ENCODE assay signal across 22 cellular contexts in genomic region chr3:151107701-151108100, GRCh38. TPM values are rescaled to one million over a fixed set of nuclear protein-coding genes. Genes with fewer than 3 reads are reported as not detected.
DNase-seq lines count a peak whose midpoint lies in the region; FAIRE-seq and TF ChIP-seq lines count a peak whose summit lies in the region.
"Had no signal": no experiment of that assay in that cellular context is flagged by ENCODE, and none has a peak within 500 bp of the region (broad histone marks: within the 10 kb centered on the region; RNA-seq: fewer than 3 reads in every experiment).

No MANE protein-coding gene starts in this region.

- H3K9me3 ChIP-seq in Caco-2: no peaks in the 10 kb centered on the region
- H3K9me3 ChIP-seq in HUES64 (ENCODE audit: insufficient read depth, low read depth, low read length): no peaks in the 10 kb centered on the region
- H3K9me3 ChIP-seq in esophagus muscularis mucosa: no peaks in the 10 kb centered on the region
- H3K9me3 ChIP-seq in testis: no peaks in the 10 kb centered on the region
- H3K9me3 ChIP-seq: BLaER1, MG63 had no signal

- H3K9me3 Mint-ChIP-seq in Caco-2 (ENCODE audit: unreplicated experiment) (no peaks in the 10 kb centered on the region), mesothelial cell of epicardium (no peaks in the 10 kb centered on the region)

- TF ChIP-seq POLR2A in esophagus muscularis mucosa (IDR thresholded peaks at IDR 0.05; ENCODE audit: low read depth) (no peak), testis (IDR thresholded peaks at IDR 0.05) (no peak)

- H3K27me3 ChIP-seq in Caco-2 (replicated peaks; ENCODE audit: control insufficient read depth, insufficient read depth, low read length): no peaks in the 10 kb centered on the region
- no peaks in the 10 kb centered on the region for H3K27me3 ChIP-seq in HUES64 (ENCODE audit: insufficient read depth, low read length)
- no peaks in the 10 kb centered on the region for H3K27me3 ChIP-seq in esophagus muscularis mucosa
- H3K27me3 ChIP-seq in testis: no peaks in the 10 kb centered on the region
- H3K27me3 ChIP-seq: BLaER1, SJCRH30 had no signal

- intact Hi-C loops in Caco-2 (cut with micrococcal nuclease; ENCODE audit: unreplicated experiment) (loop anchor here (1.0 to 2.0 kb wide), 2 partner anchors 21 to 39 kb away; no protein-coding TSS in a partner anchor), esophagus muscularis mucosa (cut with DNase I) (no loop called here), testis (cut with DNase I; ENCODE audit: low total_unique reads) (no loop called here)

- H3K36me3 Mint-ChIP-seq in Caco-2 (ENCODE audit: insufficient read depth, unreplicated experiment): no peaks in the 10 kb centered on the region
- no peaks in the 10 kb centered on the region for H3K36me3 Mint-ChIP-seq in mesothelial cell of epicardium

- H3K4me1 Mint-ChIP-seq in Caco-2 (ENCODE audit: low read depth, unreplicated experiment): peaks cover 12% of the 10 kb centered on the region
- H3K4me1 Mint-ChIP-seq in mesothelial cell of epicardium: peaks cover 25% of the 10 kb centered on the region

- no peak for TF ChIP-seq CTCF in Caco-2 (IDR thresholded peaks at IDR 0.05; ENCODE audit: insufficient read depth in 1 of 2, low read depth in 1 of 2, low read length in 1 of 2, severe bottlenecking in 1 of 2, unreplicated experiment in 1 of 2)
- no peak for TF ChIP-seq CTCF in esophagus muscularis mucosa (IDR thresholded peaks at IDR 0.05)
- TF ChIP-seq CTCF in mesothelial cell of epicardium (IDR thresholded peaks at IDR 0.05; ENCODE audit: unreplicated experiment): no peak
- no peak for TF ChIP-seq CTCF in testis (IDR thresholded peaks at IDR 0.05)

- H3K4me3 Mint-ChIP-seq in Caco-2 (ENCODE audit: unreplicated experiment) (peak overlapping the region; percentile 61), mesothelial cell of epicardium (no peak overlapping the region)

- POLR2A ChIA-PET in Caco-2 (lab: Charles Lee): no interaction called here

- H3K27ac ChIP-seq in HUES64 (ENCODE audit: low read depth, low read length): no peak overlapping the region; the same call in 1 of the 2 replicates
- H3K27ac ChIP-seq in esophagus muscularis mucosa (replicated peaks in 1 of 4): no peak overlapping the region
- H3K27ac ChIP-seq in testis: no peak overlapping the region
- H3K27ac ChIP-seq: 22Rv1, BLaER1, KMS-11, SJCRH30 had no signal

- H3K9ac ChIP-seq in HUES64 (ENCODE audit: low read depth, low read length): peak overlapping the region; percentile 18; the same call in 1 of the 2 replicates
- H3K9ac ChIP-seq: BLaER1, KMS-11 had no signal

- H3K27me3 Mint-ChIP-seq in Caco-2 (ENCODE audit: insufficient read depth, unreplicated experiment) (no peaks in the 10 kb centered on the region), mesothelial cell of epicardium (ENCODE audit: low read depth) (no peaks in the 10 kb centered on the region)

- CTCF ChIA-PET in Caco-2 (lab: Charles Lee): interaction anchor here (0.8 to 1.0 kb wide), 2 partner anchors 21 to 1036 kb away, joined by 4 to 12 read pairs; no protein-coding TSS in a partner anchor

- 51% methylated on average over 5 of the region's 5 CpGs for WGBS in HUES64
- WGBS in esophagus muscularis mucosa: 82% methylated on average over 5 of the region's 5 CpGs
- WGBS in testis, 2 donors: 78 to 89% methylated on average over 5 of the region's 5 CpGs

- no peak for TF ChIP-seq EP300 in esophagus muscularis mucosa (IDR thresholded peaks at IDR 0.05)

- H3K4me3 ChIP-seq in Caco-2 (ENCODE audit: low read depth, low read length) (no peak overlapping the region), HUES64 (ENCODE audit: low read length) (no peak overlapping the region; the same call in 1 of the 2 replicates), esophagus muscularis mucosa (no peak overlapping the region), testis (no peak overlapping the region)
- H3K4me3 ChIP-seq: BLaER1, MG63, SJCRH30 had no signal

- H3K36me3 ChIP-seq in Caco-2 (ENCODE audit: control insufficient read depth, insufficient read depth, low read length) (no peaks in the 10 kb centered on the region), HUES64 (ENCODE audit: insufficient read depth, low read length) (no peaks in the 10 kb centered on the region), esophagus muscularis mucosa (no peaks in the 10 kb centered on the region), testis (ENCODE audit: low read depth, missing control alignments) (no peaks in the 10 kb centered on the region)
- H3K36me3 ChIP-seq: BLaER1, MG63, SJCRH30 had no signal

- FAIRE-seq in frontal cortex (lab: Jason Lieb, UNC): no peak
- FAIRE-seq: GM18507, HTR-8/SVneo had no signal

- DNase-seq in Caco-2: peak; percentile 64 to 65
- peak; percentile 39 for DNase-seq in esophagus muscularis mucosa (ENCODE audit: extremely low spot score)
- no peak for DNase-seq in mesothelial cell of epicardium (ENCODE audit: low spot score in 2 of 2, unreplicated experiment in 2 of 2)
- DNase-seq in HUDEP-2 (lab: John Stamatoyannopoulos, UW; ENCODE audit: unreplicated experiment in 76 of 76): no peak
- DNase-seq in frontal cortex (ENCODE audit: low spot score in 2 of 2): no peak
- DNase-seq in NCI-H1417 (lab: John Stamatoyannopoulos, UW): no peak
- DNase-seq in testis: no peak
- DNase-seq: DMS 273 treated with DMSO at 0.1 percent for 48 hours, MG63, NCI-H1105, NCI-H187 treated with DMSO at 0.1 percent for 48 hours, NCI-H2171 treated with DMSO at 0.1 percent for 48 hours, NCI-H510A, NCI-H82, SJCRH30, SW 1271 had no signal

- BruUV-seq in Caco-2 (replicated peaks; lab: Mats Ljungman, UMichigan): no TSS peak

- peaks cover 42% of the 10 kb centered on the region for H3K4me1 ChIP-seq in Caco-2
- peaks cover 45% of the 10 kb centered on the region for H3K4me1 ChIP-seq in HUES64 (ENCODE audit: insufficient read depth, low read length)
- no peaks in the 10 kb centered on the region for H3K4me1 ChIP-seq in esophagus muscularis mucosa
- H3K4me1 ChIP-seq in testis: no peaks in the 10 kb centered on the region
- H3K4me1 ChIP-seq: SJCRH30 had no signal

- H3K27ac Mint-ChIP-seq in Caco-2 (ENCODE audit: unreplicated experiment) (peak overlapping the region; percentile 74), mesothelial cell of epicardium (peak overlapping the region; percentile 28)

RNA-seq across cellular contexts. Expression of gene MED12L, which starts 22.2 kb away (rescaled TPM):
- total RNA-seq in Caco-2 (2022) (21.5 and 22.9 TPM in 2 replicates), esophagus muscularis mucosa (under 1 TPM; 0.19 to 0.83 (median 0.41) TPM), mesothelial cell of epicardium (13.5 to 16.9 TPM (median 13.8 TPM) in 3 replicates), frontal cortex (6.1 TPM), testis (10 to 100 TPM; 10.3 to 18.5 TPM)
- polyA plus RNA-seq in HUES64 (2013, experiment 1 of 2): 4.4 TPM
- polyA plus RNA-seq in HUES64 (2013, experiment 2 of 2): 5.6 TPM
- polyA plus RNA-seq in testis (ENCODE audit: insufficient read depth, low read depth, low replicate concordance): 10.4 TPM
- total RNA-seq: SJCRH30 had no signal

Comparison
In these comparisons a context has a peak if more than half of its experiments do, and no peak if none do; other contexts are left out.
1. DNase-seq: peak in Caco-2 (2 of 2) and esophagus muscularis mucosa (single experiment); none in mesothelial cell of epicardium (0 of 2), HUDEP-2 (0 of 76), frontal cortex (0 of 2), NCI-H1417 (0 of 3) and testis (single experiment).